ENCODE assay signal across 12 cellular contexts in genomic region chr1:221753828-221754188, GRCh38. TPM values are rescaled to one million over a fixed set of nuclear protein-coding genes. Genes with fewer than 3 reads are reported as not detected.
DNase-seq lines count a peak whose midpoint lies in the region; ATAC-seq and TF ChIP-seq lines count a peak whose summit lies in the region.
"Had no signal": no experiment of that assay in that cellular context is flagged by ENCODE, and none has a peak within 500 bp of the region (broad histone marks: within the 10 kb centered on the region; RNA-seq: fewer than 3 reads in every experiment).

No MANE protein-coding gene starts in this region.

- H3K27ac Mint-ChIP-seq in IgD-negative memory B cell: peak overlapping the region in 2 of 3 donors; percentile 0 to 9

- ATAC-seq in GM19351 (IDR thresholded peaks at IDR 0.05; ENCODE audit: unreplicated experiment) (peak; percentile 34), HG02870 (IDR thresholded peaks at IDR 0.05; ENCODE audit: unreplicated experiment) (peak; percentile 23), mucosa of descending colon (no peak)
- ATAC-seq: K562 had no signal

- H3K36me3 ChIP-seq in esophagus squamous epithelium (no peaks in the 10 kb centered on the region), mucosa of descending colon (ENCODE audit: low read depth) (no peaks in the 10 kb centered on the region), A673 (ENCODE audit: insufficient read depth, low read length, poor library complexity, severe bottlenecking) (no peaks in the 10 kb centered on the region)

- H3K27me3 Mint-ChIP-seq in IgD-negative memory B cell: no peaks in the 10 kb centered on the region

- no peak for TF ChIP-seq POLR2A in esophagus squamous epithelium (IDR thresholded peaks at IDR 0.05)

- POLR2A ChIA-PET in RWPE1 (lab: Yijun Ruan, JAX; ENCODE audit: low non-redundant PET) (no interaction called here), A673 (lab: Charles Lee; ENCODE audit: low non-redundant PET) (no interaction called here)

- CTCF ChIA-PET in RWPE1 (lab: Yijun Ruan, JAX) (no interaction called here), A673 (lab: Charles Lee) (no interaction called here)

- peaks cover 0 to 1% (median 0%) of the 10 kb centered on the region in 3 donors for H3K9me3 Mint-ChIP-seq in IgD-negative memory B cell

- H3K9me3 ChIP-seq in esophagus squamous epithelium (no peaks in the 10 kb centered on the region), mucosa of descending colon (no peaks in the 10 kb centered on the region), A673 (ENCODE audit: low read depth, low read length, poor library complexity, severe bottlenecking) (no peaks in the 10 kb centered on the region)

- H3K4me3 ChIP-seq in GM12865 (ENCODE audit: low read depth, low read length): no peak overlapping the region; the same call in 1 of the 2 replicates
- H3K4me3 ChIP-seq in esophagus squamous epithelium: no peak overlapping the region
- H3K4me3 ChIP-seq in mucosa of descending colon: no peak overlapping the region
- H3K4me3 ChIP-seq in A673 (ENCODE audit: low read depth, low read length, poor library complexity, severe bottlenecking): no peak overlapping the region
- H3K4me3 ChIP-seq: K562 had no signal

- intact Hi-C loops in esophagus squamous epithelium (cut with DNase I): no loop called here
- intact Hi-C loops in mucosa of descending colon (cut with DNase I, micrococcal nuclease): no loop called here
- intact Hi-C loops in A673 (cut with micrococcal nuclease; ENCODE audit: unreplicated experiment): no loop called here

- H3K4me1 ChIP-seq in esophagus squamous epithelium: peaks cover 0 to 6% (median 0%) of the 10 kb centered on the region in 3 donors
- no peaks in the 10 kb centered on the region for H3K4me1 ChIP-seq in mucosa of descending colon (ENCODE audit: low read depth)
- H3K4me1 ChIP-seq in A673 (ENCODE audit: insufficient read depth, low read length, poor library complexity, severe bottlenecking): no peaks in the 10 kb centered on the region

- H3K27ac ChIP-seq in RWPE1 (no peak overlapping the region), esophagus squamous epithelium (no peak overlapping the region), A673 (ENCODE audit: low read depth, low read length, poor library complexity, severe bottlenecking) (no peak overlapping the region)
- H3K27ac ChIP-seq: C4-2B had no signal

- H3K27me3 ChIP-seq in esophagus squamous epithelium (no peaks in the 10 kb centered on the region), A673 (replicated peaks; ENCODE audit: insufficient read depth, low read depth, low read length, poor library complexity) (no peaks in the 10 kb centered on the region)

- H3K4me3 Mint-ChIP-seq in IgD-negative memory B cell: peak overlapping the region; percentile 6 to 88 (median 60)

- no peak for TF ChIP-seq CTCF in GM12865 (IDR thresholded peaks at IDR 0.05; ENCODE audit: insufficient read depth, low read depth, low read length, missing control alignments)
- TF ChIP-seq CTCF in RWPE1 (conservative IDR thresholded peaks at IDR 0.05; ENCODE audit: low read depth): no peak
- TF ChIP-seq CTCF in esophagus squamous epithelium (IDR thresholded peaks at IDR 0.05): no peak
- TF ChIP-seq CTCF in mucosa of descending colon (IDR thresholded peaks at IDR 0.05): no peak
- no peak for TF ChIP-seq CTCF in A673 (conservative IDR thresholded peaks at IDR 0.05; ENCODE audit: low read depth, low read length)

- 68 to 81% methylated on average over 1 of the region's 1 CpG for WGBS in esophagus squamous epithelium, 2 donors

- no peaks in the 10 kb centered on the region for H3K36me3 Mint-ChIP-seq in IgD-negative memory B cell

- DNase-seq in GM12865 (ENCODE audit: low read depth) (peak; percentile 55), RWPE1 (ENCODE audit: low spot score) (no peak), esophagus squamous epithelium (lab: John Stamatoyannopoulos, UW) (no peak), mucosa of descending colon (no peak), A673 (ENCODE audit: low spot score) (no peak)
- DNase-seq: NCI-H69; stimulated activated CD4-positive, alpha-beta T cell treated with anti-CD3 and anti-CD28 coated beads, Interleukin-4, amount 100 ng/mL, for 4 hours had no signal

- H3K4me1 Mint-ChIP-seq in IgD-negative memory B cell: peaks cover 16 to 18% (median 18%) of the 10 kb centered on the region in 3 donors

- no TSS peak for BruUV-seq in A673 (replicated peaks; lab: Mats Ljungman, UMichigan)

RNA-seq across cellular contexts. Expression of gene DUSP10, which starts 11.9 kb away (rescaled TPM):
- polyA plus RNA-seq in IgD-negative memory B cell: 8.6 TPM
- total RNA-seq in esophagus squamous epithelium (1 to 10 TPM; 1.4 to 7.4 (median 4.9) TPM), mucosa of descending colon (10 to 100 TPM in 1 of 3 donors, 1 to 10 TPM in 2; 1.9 to 27.2 (median 4.3) TPM), A673 (2021) (0.17 TPM in 1 of 2 replicates, not detected in the other)
